ENCODE assay signal across 23 cellular contexts in genomic region chr12:3436496-3437060, GRCh38. TPM values are rescaled to one million over a fixed set of nuclear protein-coding genes. Genes with fewer than 3 reads are reported as not detected.
DNase-seq lines count a peak whose midpoint lies in the region; ATAC-seq and TF ChIP-seq lines count a peak whose summit lies in the region.
"Had no signal": no experiment of that assay in that cellular context is flagged by ENCODE, and none has a peak within 500 bp of the region (broad histone marks: within the 10 kb centered on the region; RNA-seq: fewer than 3 reads in every experiment).

No MANE protein-coding gene starts in this region.

- H3K4me1 Mint-ChIP-seq in T-cell = peaks cover 11 to 15% (median 15%) of the 10 kb centered on the region in 3 donors

- no peak overlapping the region for H3K27ac Mint-ChIP-seq in T-cell
- H3K27ac Mint-ChIP-seq: activated CD8-positive, alpha-beta memory T cell treated with anti-CD3 and anti-CD28 coated beads, Interleukin-2, amount 10 ng/mL, durations not matched to agents 7 days and 5 days; activated naive CD8-positive, alpha-beta T cell treated with anti-CD3 and anti-CD28 coated beads, Interleukin-2, amount 50 U/mL, for 24 hours; activated T-helper 17 cell treated with anti-CD3 and anti-CD28 coated beads, Interleukin-2, amount 50 U/mL, for 72 hours had no signal

- H3K4me1 ChIP-seq in upper lobe of left lung = no peaks in the 10 kb centered on the region
- H3K4me1 ChIP-seq: BE2C, Caco-2, psoas muscle, uterus had no signal

- 45 to 76% methylated on average over 13 of the region's 13 CpGs for WGBS in upper lobe of left lung, 2 donors

- TF ChIP-seq EP300 in upper lobe of left lung (IDR thresholded peaks at IDR 0.05) = no peak

- H3K36me3 Mint-ChIP-seq in T-cell = peaks cover 8% of the 10 kb centered on the region

- no peak for TF ChIP-seq POLR2A in upper lobe of left lung (IDR thresholded peaks at IDR 0.05)

- H3K27ac ChIP-seq in upper lobe of left lung = no peak overlapping the region
- H3K27ac ChIP-seq: brain microvascular endothelial cell, psoas muscle, uterus had no signal

- no peaks in the 10 kb centered on the region for H3K27me3 ChIP-seq in upper lobe of left lung
- H3K27me3 ChIP-seq: brain microvascular endothelial cell, uterus had no signal

- ATAC-seq in SK-N-SH treated with all-trans-retinoic acid at 6 μM for 48 hours (peak; percentile 48; the same call in 1 of the 3 replicates), T-cell (replicated peaks in 1 of 4) (no peak), upper lobe of left lung (ENCODE audit: low FRiP score in 2 of 2) (no peak)
- ATAC-seq: activated CD8-positive, alpha-beta memory T cell treated with anti-CD3 and anti-CD28 coated beads, Interleukin-2, amount 10 ng/mL, durations not matched to agents 7 days and 5 days; activated naive CD8-positive, alpha-beta T cell treated with anti-CD3 and anti-CD28 coated beads, Interleukin-2, amount 50 U/mL, for 24 hours; activated T-helper 17 cell treated with anti-CD3 and anti-CD28 coated beads, Interleukin-2, amount 50 U/mL, for 72 hours; mucosa of descending colon; psoas muscle had no signal

- TF ChIP-seq CTCF in upper lobe of left lung (IDR thresholded peaks at IDR 0.05) = no peak

- H3K4me3 ChIP-seq in upper lobe of left lung = no peak overlapping the region
- H3K4me3 ChIP-seq: mucosa of descending colon, psoas muscle, uterus had no signal

- POLR2A ChIA-PET in T-cell (lab: Charles Lee) = no interaction called here

- peak; percentile 53 for DNase-seq in NCI-H748 (lab: John Stamatoyannopoulos, UW; ENCODE audit: unreplicated experiment)
- no peak for DNase-seq in NCI-H748 treated with DMSO at 0.1 percent for 48 hours (lab: John Stamatoyannopoulos, UW)
- peak; percentile 63 for DNase-seq in NCI-H2029 treated with DMSO at 0.1 percent for 48 hours (lab: John Stamatoyannopoulos, UW)
- DNase-seq in retina = peak; percentile 8
- no peak for DNase-seq in NAMALWA (ENCODE audit: low spot score)
- DNase-seq in T-cell = no peak
- DNase-seq in upper lobe of left lung = no peak
- DNase-seq: activated CD4-positive, alpha-beta T cell treated with anti-CD3 and anti-CD28 coated beads for 48 hours; activated CD8-positive, alpha-beta memory T cell treated with anti-CD3 and anti-CD28 coated beads, Interleukin-2, amount 10 ng/mL, durations not matched to agents 7 days and 5 days; activated naive CD8-positive, alpha-beta T cell treated with anti-CD3 and anti-CD28 coated beads, Interleukin-2, amount 50 U/mL, for 24 hours; BE2C; brain microvascular endothelial cell; Caco-2; cortex of kidney; mucosa of descending colon; NCI-H146; psoas muscle; T-helper 1 cell; uterus had no signal

- no peaks in the 10 kb centered on the region for H3K9me3 ChIP-seq in upper lobe of left lung
- H3K9me3 ChIP-seq: BE2C, Caco-2, mucosa of descending colon, psoas muscle, uterus had no signal

- no peaks in the 10 kb centered on the region for H3K36me3 ChIP-seq in upper lobe of left lung
- H3K36me3 ChIP-seq: BE2C, brain microvascular endothelial cell, uterus had no signal

- CTCF ChIA-PET in T-cell (lab: Charles Lee) = no interaction called here

- peaks cover 0 to 3% (median 0%) of the 10 kb centered on the region in 3 donors for H3K9me3 Mint-ChIP-seq in T-cell

- peaks cover 0 to 11% of the 10 kb centered on the region in 2 donors for H3K27me3 Mint-ChIP-seq in T-cell
- H3K27me3 Mint-ChIP-seq: activated naive CD8-positive, alpha-beta T cell treated with anti-CD3 and anti-CD28 coated beads, Interleukin-2, amount 50 U/mL, for 24 hours had no signal

- H3K4me3 Mint-ChIP-seq in T-cell = no peak overlapping the region
- H3K4me3 Mint-ChIP-seq: activated CD8-positive, alpha-beta memory T cell treated with anti-CD3 and anti-CD28 coated beads, Interleukin-2, amount 10 ng/mL, durations not matched to agents 7 days and 5 days; activated naive CD8-positive, alpha-beta T cell treated with anti-CD3 and anti-CD28 coated beads, Interleukin-2, amount 50 U/mL, for 24 hours; activated T-helper 17 cell treated with anti-CD3 and anti-CD28 coated beads, Interleukin-2, amount 50 U/mL, for 72 hours had no signal

TF ChIP-seq in SK-N-SH treated with all-trans-retinoic acid at 6 μM for 48 hours, 23 proteins besides CTCF, POLR2A, EP300 and RAD21:
- no peak for TF ChIP-seq TOX (CRISPR knock-in tag; IDR thresholded peaks at IDR 0.05; ENCODE audit: borderline replicate concordance)
- no peak for TF ChIP-seq GLIS3 (CRISPR knock-in tag; IDR thresholded peaks at IDR 0.05)
- TF ChIP-seq ZNF8 (CRISPR knock-in tag; IDR thresholded peaks at IDR 0.05) = no peak
- no peak for TF ChIP-seq POU6F1 (CRISPR knock-in tag; IDR thresholded peaks at IDR 0.05; ENCODE audit: borderline replicate concordance, low read depth)
- no peak for TF ChIP-seq PPARA (CRISPR knock-in tag; IDR thresholded peaks at IDR 0.05; ENCODE audit: borderline replicate concordance)
- no peak for TF ChIP-seq ZFP30 (CRISPR knock-in tag; IDR thresholded peaks at IDR 0.05)
- no peak for TF ChIP-seq RARB (CRISPR knock-in tag; IDR thresholded peaks at IDR 0.05)
- no peak for TF ChIP-seq ZC3H10 (CRISPR knock-in tag; IDR thresholded peaks at IDR 0.05)
- no peak for TF ChIP-seq CREB5 (CRISPR knock-in tag; IDR thresholded peaks at IDR 0.05; ENCODE audit: low read depth)
- no peak for TF ChIP-seq CSDC2 (CRISPR knock-in tag; IDR thresholded peaks at IDR 0.05)
- no peak for TF ChIP-seq ESRRG (CRISPR knock-in tag; IDR thresholded peaks at IDR 0.05)
- TF ChIP-seq ISL1 (CRISPR knock-in tag; IDR thresholded peaks at IDR 0.05) = no peak
- TF ChIP-seq PATZ1 (CRISPR knock-in tag; IDR thresholded peaks at IDR 0.05; ENCODE audit: borderline replicate concordance) = no peak
- TF ChIP-seq ZNF565 (CRISPR knock-in tag; conservative IDR thresholded peaks at IDR 0.05; ENCODE audit: low read depth) = no peak
- TF ChIP-seq SNAI2 (CRISPR knock-in tag; IDR thresholded peaks at IDR 0.05) = no peak

RNA-seq across cellular contexts. Expression of gene PRMT8, which starts 54.4 kb away (rescaled TPM):
- total RNA-seq in T-cell (not detected), upper lobe of left lung (1 to 10 TPM in 3 of 6 donors, under 1 TPM in 3; 0.20 to 4.2 (median 1.7) TPM)
- total RNA-seq: activated CD8-positive, alpha-beta memory T cell treated with anti-CD3 and anti-CD28 coated beads, Interleukin-2, amount 10 ng/mL, durations not matched to agents 7 days and 5 days; activated T-helper 17 cell treated with anti-CD3 and anti-CD28 coated beads, Interleukin-2, amount 50 U/mL, for 72 hours; Caco-2; G401; NCI-H460; psoas muscle; uterus had no signal

Comparison
In these comparisons a context has a peak if more than half of its experiments do, and no peak if none do; other contexts are left out.
1. DNase-seq: peak in NCI-H748 (single experiment), NCI-H2029 treated with DMSO at 0.1 percent for 48 hours (single experiment) and retina (single experiment); none in NCI-H748 treated with DMSO at 0.1 percent for 48 hours (single experiment), NAMALWA (single experiment), T-cell (0 of 34) and upper lobe of left lung (0 of 2).